ENCODE assay signal across 23 cellular contexts in the genomic region with DNA sequence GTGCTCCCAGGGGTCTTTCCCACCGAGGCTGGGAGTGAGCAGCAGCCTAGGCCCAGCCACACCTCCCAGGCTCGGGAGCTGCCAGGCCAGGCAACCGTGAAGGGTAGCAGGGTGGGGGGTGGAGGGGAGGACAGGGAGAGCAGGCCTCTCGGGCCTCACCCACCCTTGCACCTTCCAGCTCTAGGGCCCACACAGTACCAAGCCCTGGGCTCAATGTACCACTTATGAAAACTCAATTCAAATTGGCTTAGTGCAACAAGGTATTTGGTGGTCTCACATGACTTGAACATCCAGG.
DNase-seq lines count a peak whose midpoint lies in the region; ATAC-seq and TF ChIP-seq lines count a peak whose summit lies in the region.
"Had no signal": no experiment of that assay in that cellular context is flagged by ENCODE, and none has a peak within 500 bp of the region (broad histone marks: within the 10 kb centered on the region; RNA-seq: fewer than 3 reads in every experiment).

No MANE protein-coding gene starts in this region.

- peak overlapping the region in 1 of 7 donors; percentile 41 for H3K4me3 Mint-ChIP-seq in CD8-positive, alpha-beta memory T cell
- peak overlapping the region in 1 of 5 donors; percentile 23 for H3K4me3 Mint-ChIP-seq in immature natural killer cell
- H3K4me3 Mint-ChIP-seq in stimulated activated memory B cell treated with anti-CD40 and anti-IgM and Interleukin-4, amounts not matched to agents 10 μg/mL and 1 μg/mL and 100 μg/mL, for 72 hours, result peak overlapping the region; percentile 80
- H3K4me3 Mint-ChIP-seq: HFFc6 had no signal

- no peaks in the 10 kb centered on the region for H3K9me3 ChIP-seq in CD8-positive, alpha-beta memory T cell (ENCODE audit: low read length)
- H3K9me3 ChIP-seq in SU-DHL-6 (ENCODE audit: insufficient read depth, low read length), result no peaks in the 10 kb centered on the region
- H3K9me3 ChIP-seq: gastrocnemius medialis, transverse colon had no signal

- no peaks in the 10 kb centered on the region for H3K9me3 Mint-ChIP-seq in CD8-positive, alpha-beta memory T cell
- no peaks in the 10 kb centered on the region for H3K9me3 Mint-ChIP-seq in immature natural killer cell
- no peaks in the 10 kb centered on the region for H3K9me3 Mint-ChIP-seq in stimulated activated memory B cell treated with anti-CD40 and anti-IgM and Interleukin-4, amounts not matched to agents 10 μg/mL and 1 μg/mL and 100 μg/mL, for 72 hours
- H3K9me3 Mint-ChIP-seq: HFFc6 had no signal

- DNase-seq in CD8-positive, alpha-beta memory T cell, result no peak
- DNase-seq in immature natural killer cell (no peak), foreskin fibroblast (no peak)
- DNase-seq in stimulated activated naive CD8-positive, alpha-beta T cell treated with anti-CD3 and anti-CD28 coated beads, Interleukin-15, Interleukin-2, amounts not matched to agents 100 U/mL and 50 U/mL, for 24 hours, result no peak
- DNase-seq: activated CD8-positive, alpha-beta memory T cell treated with anti-CD3 and anti-CD28 coated beads for 24 hours; caudate nucleus; EL; gastrocnemius medialis; GM23248; HFFc6; left colon; NCI-H2029; NCI-H526; SHP77 treated with DMSO at 0.1 percent for 48 hours; SW 1271; transverse colon had no signal

- no peaks in the 10 kb centered on the region for H3K9me2 ChIP-seq in SU-DHL-6 (replicated peaks; ENCODE audit: insufficient read depth, low read length)

- CTCF ChIA-PET in CD8-positive, alpha-beta memory T cell (lab: Charles Lee), result interaction anchor here (1.1 to 1.2 kb wide), 4 partner anchors 10 to 128 kb away, joined by 3 to 5 read pairs (median 3); no protein-coding TSS in a partner anchor

- POLR2A ChIA-PET in CD8-positive, alpha-beta memory T cell (lab: Charles Lee), result interaction anchor here (1.5 kb wide), 1 partner anchor 11 kb away, joined by 3 read pairs; no protein-coding TSS in a partner anchor

- peak overlapping the region; percentile 11 to 95 (median 63) for H3K27ac Mint-ChIP-seq in CD8-positive, alpha-beta memory T cell
- H3K27ac Mint-ChIP-seq in immature natural killer cell, result peak overlapping the region; percentile 87 to 97 (median 93)
- peak overlapping the region; percentile 81 for H3K27ac Mint-ChIP-seq in stimulated activated memory B cell treated with anti-CD40 and anti-IgM and Interleukin-4, amounts not matched to agents 10 μg/mL and 1 μg/mL and 100 μg/mL, for 72 hours
- H3K27ac Mint-ChIP-seq: HFFc6 had no signal

- H4K20me1 ChIP-seq in SU-DHL-6 (ENCODE audit: low read depth, low read length), result no peaks in the 10 kb centered on the region

- peak overlapping the region; percentile 70 for H3K9ac ChIP-seq in SU-DHL-6 (ENCODE audit: low read length)
- H3K9ac ChIP-seq: GM23248 had no signal

- peaks cover 41% of the 10 kb centered on the region for H3K4me1 ChIP-seq in CD8-positive, alpha-beta memory T cell (ENCODE audit: insufficient read depth, low read length)

- no peak overlapping the region for H2AFZ ChIP-seq in SU-DHL-6 (ENCODE audit: low read depth, low read length, severe bottlenecking)
- H2AFZ ChIP-seq: GM23248, hepatocyte had no signal

- H3F3A ChIP-seq in SU-DHL-6 (ENCODE audit: insufficient read depth), result peaks cover 78% of the 10 kb centered on the region

- ATAC-seq in stimulated activated memory B cell treated with anti-CD40 and anti-IgM and Interleukin-4, amounts not matched to agents 10 μg/mL and 1 μg/mL and 100 μg/mL, for 72 hours, result no peak
- no peak for ATAC-seq in GM21390 (IDR thresholded peaks at IDR 0.05; ENCODE audit: unreplicated experiment)
- ATAC-seq in stimulated activated naive CD8-positive, alpha-beta T cell treated with anti-CD3 and anti-CD28 coated beads, Interleukin-15, Interleukin-2, amounts not matched to agents 100 U/mL and 50 U/mL, for 24 hours, result no peak
- ATAC-seq: gastrocnemius medialis, GM12878, left colon, Panc1 had no signal

- no peak overlapping the region for H3K4me3 ChIP-seq in CD8-positive, alpha-beta memory T cell (ENCODE audit: low read length)
- H3K4me3 ChIP-seq in SU-DHL-6 (ENCODE audit: insufficient read depth, low read length, poor library complexity, severe bottlenecking) (no peak overlapping the region), foreskin fibroblast (ENCODE audit: low read depth in 1 of 2, low read length in 2 of 2) (no peak overlapping the region)
- H3K4me3 ChIP-seq: gastrocnemius medialis, GM12878, GM23248, hepatocyte, transverse colon had no signal

- H3K4me1 Mint-ChIP-seq in CD8-positive, alpha-beta memory T cell, result peaks cover 47 to 93% (median 68%) of the 10 kb centered on the region in 3 donors
- peaks cover 84 to 86% of the 10 kb centered on the region in 2 donors for H3K4me1 Mint-ChIP-seq in immature natural killer cell
- peaks cover 98% of the 10 kb centered on the region for H3K4me1 Mint-ChIP-seq in stimulated activated memory B cell treated with anti-CD40 and anti-IgM and Interleukin-4, amounts not matched to agents 10 μg/mL and 1 μg/mL and 100 μg/mL, for 72 hours

- peak overlapping the region; percentile 56 for H3K4me2 ChIP-seq in SU-DHL-6 (ENCODE audit: low read depth, low read length, poor library complexity, severe bottlenecking)
- H3K4me2 ChIP-seq: hepatocyte had no signal

- H3K27ac ChIP-seq in CD8-positive, alpha-beta memory T cell (ENCODE audit: low read depth, low read length), result no peak overlapping the region
- peak overlapping the region; percentile 99 for H3K27ac ChIP-seq in SU-DHL-6 (ENCODE audit: low read depth, low read length)
- H3K27ac ChIP-seq: C4-2B, gastrocnemius medialis, GM23248, hepatocyte, transverse colon had no signal

- TF ChIP-seq CTCF in SU-DHL-6 (IDR thresholded peaks at IDR 0.05; ENCODE audit: insufficient read depth, low read length, poor library complexity, severe bottlenecking) (no peak), foreskin fibroblast (IDR thresholded peaks at IDR 0.05; ENCODE audit: low read depth, low read length) (no peak)

- H3K79me2 ChIP-seq in SU-DHL-6 (ENCODE audit: insufficient read depth, low read length), result peaks cover 13% of the 10 kb centered on the region
- H3K79me2 ChIP-seq: hepatocyte had no signal

- H3K36me3 ChIP-seq in CD8-positive, alpha-beta memory T cell (ENCODE audit: insufficient read depth, low read length), result no peaks in the 10 kb centered on the region
- H3K36me3 ChIP-seq in SU-DHL-6 (ENCODE audit: low read length), result no peaks in the 10 kb centered on the region
- H3K36me3 ChIP-seq: transverse colon had no signal

- H3K36me3 Mint-ChIP-seq in CD8-positive, alpha-beta memory T cell, result peaks cover 0 to 37% (median 0%) of the 10 kb centered on the region in 3 donors
- H3K36me3 Mint-ChIP-seq in immature natural killer cell, result peaks cover 0 to 2% (median 0%) of the 10 kb centered on the region in 3 donors
- H3K36me3 Mint-ChIP-seq in stimulated activated memory B cell treated with anti-CD40 and anti-IgM and Interleukin-4, amounts not matched to agents 10 μg/mL and 1 μg/mL and 100 μg/mL, for 72 hours, result peaks cover 8% of the 10 kb centered on the region

- no peaks in the 10 kb centered on the region for H3K27me3 ChIP-seq in CD8-positive, alpha-beta memory T cell (ENCODE audit: insufficient read depth, low read length, poor library complexity, severe bottlenecking)
- no peaks in the 10 kb centered on the region for H3K27me3 ChIP-seq in SU-DHL-6 (ENCODE audit: low read length)
- H3K27me3 ChIP-seq: gastrocnemius medialis, hepatocyte, transverse colon had no signal

- H3K27me3 Mint-ChIP-seq in CD8-positive, alpha-beta memory T cell, result peaks cover 0 to 3% of the 10 kb centered on the region in 2 donors
- peaks cover 38 to 52% (median 45%) of the 10 kb centered on the region in 3 donors for H3K27me3 Mint-ChIP-seq in immature natural killer cell (ENCODE audit: low read depth in 3 of 3)
- no peaks in the 10 kb centered on the region for H3K27me3 Mint-ChIP-seq in stimulated activated memory B cell treated with anti-CD40 and anti-IgM and Interleukin-4, amounts not matched to agents 10 μg/mL and 1 μg/mL and 100 μg/mL, for 72 hours
